In genomic region chr1:21521717-21522060, GRCh38 we compare ENCODE assay signal across 24 cellular contexts. TPM values are rescaled to one million over a fixed set of nuclear protein-coding genes. Genes with fewer than 3 reads are reported as not detected.
A peak's percentile ranks its signal among the peaks of the same experiment; 100 is the strongest.
DNase-seq lines count a peak whose midpoint lies in the region; ATAC-seq, FAIRE-seq and TF ChIP-seq lines count a peak whose summit lies in the region.
"Had no signal": no experiment of that assay in that cellular context is flagged by ENCODE, and none has a peak within 500 bp of the region (broad histone marks: within the 10 kb centered on the region; RNA-seq: fewer than 3 reads in every experiment).

No MANE protein-coding gene starts in this region.

- TF ChIP-seq EP300 in HepG2 (IDR thresholded peaks at IDR 0.05; ENCODE audit: low read depth in 2 of 2, low read length in 2 of 2) (no peak), HepG2 (CRISPR knock-in tag; IDR thresholded peaks at IDR 0.05; ENCODE audit: borderline replicate concordance) (no peak)

- H3K36me3 ChIP-seq in HepG2 (replicated peaks in 1 of 2; ENCODE audit: control insufficient read depth in 1 of 2, insufficient read depth in 2 of 2, low read length in 2 of 2) (no peaks in the 10 kb centered on the region), right lobe of liver (no peaks in the 10 kb centered on the region), IMR-90 (ENCODE audit: control insufficient read depth, insufficient read depth, low read length) (no peaks in the 10 kb centered on the region), OCI-LY3 (replicated peaks; ENCODE audit: low read depth, low read length) (no peaks in the 10 kb centered on the region), spleen (no peaks in the 10 kb centered on the region)
- H3K36me3 ChIP-seq: BE2C, BLaER1 had no signal

- H2BK5ac ChIP-seq in IMR-90 (ENCODE audit: low read depth, low read length, poor library complexity, severe bottlenecking), result no peak overlapping the region

- H2AFZ ChIP-seq in HepG2 (ENCODE audit: low read length) (no peak overlapping the region), IMR-90 (replicated peaks; ENCODE audit: low read length, poor library complexity) (no peak overlapping the region), OCI-LY3 (ENCODE audit: low read depth, low read length) (no peak overlapping the region)

- no peak for FAIRE-seq in HepG2 (lab: Jason Lieb, UNC)
- FAIRE-seq: D721Med, G401.6, GM12878, GM12892, GM19239 had no signal

- DNase-seq in HepG2 (ENCODE audit: low spot score) (no peak), right lobe of liver (no peak), IMR-90 (no peak), spleen (peak; percentile 20), right cardiac atrium (no peak), sciatic nerve (ENCODE audit: low spot score) (no peak)
- DNase-seq: ACHN; BE2C; Caco-2; Calu3; CD4-positive, alpha-beta T cell; CD8-positive, alpha-beta T cell; DMS79 treated with DMSO at 0.1 percent for 48 hours had no signal

- H4K20me1 ChIP-seq in HepG2 (ENCODE audit: insufficient read depth, low read length) (no peaks in the 10 kb centered on the region), IMR-90 (ENCODE audit: insufficient read depth, low read length) (no peaks in the 10 kb centered on the region; the same call in 1 of the 2 replicates), OCI-LY3 (ENCODE audit: insufficient read depth, low read length) (no peaks in the 10 kb centered on the region)
- H4K20me1 ChIP-seq: BLaER1 had no signal

- H3K18ac ChIP-seq in IMR-90 (ENCODE audit: low read depth, low read length), result no peak overlapping the region

- no peak overlapping the region for H4K8ac ChIP-seq in IMR-90 (ENCODE audit: low read depth in 2 of 2, low read length in 2 of 2)

- CTCF ChIA-PET in HepG2 (lab: Yijun Ruan, JAX; ENCODE audit: low intra/inter-chr PET ratio, low total read pairs) (no interaction called here), IMR-90 (lab: Yijun Ruan, JAX) (interaction anchor here (1.5 kb wide), 1 partner anchor 9 kb away, joined by 4 read pairs; no protein-coding TSS in a partner anchor)

- 68% methylated on average over 4 of the region's 4 CpGs for WGBS in HepG2 (ENCODE audit: low lambda C conversion rate)
- WGBS in right lobe of liver (ENCODE audit: insufficient coverage, low coverage, low lambda C conversion rate, missing lambda C conversion rate), result 94% methylated on average over 4 of the region's 4 CpGs
- WGBS in IMR-90 (ENCODE audit: extremely low coverage in 2 of 2, insufficient read length in 1 of 2), 2 experiments, result no CpG with 5 or more reads among the region's 4 CpGs
- 95 to 99% (median 96%) methylated on average over 4 of the region's 4 CpGs for WGBS in spleen, 5 donors
- WGBS in right cardiac atrium, result 97% methylated on average over 4 of the region's 4 CpGs

- POLR2A ChIA-PET in HepG2 (lab: Yijun Ruan, JAX), result no interaction called here
- POLR2A ChIA-PET in IMR-90 (lab: Charles Lee; ENCODE audit: unreplicated experiment), result no interaction called here

- H3K27ac ChIP-seq in HepG2 (ENCODE audit: extremely low read length, insufficient read depth, low read length), result no peak overlapping the region
- H3K27ac ChIP-seq in right lobe of liver, result no peak overlapping the region
- H3K27ac ChIP-seq in IMR-90 (ENCODE audit: insufficient read depth, low read length), result no peak overlapping the region
- peak overlapping the region; percentile 95 for H3K27ac ChIP-seq in OCI-LY3 (ENCODE audit: low read length)
- no peak overlapping the region for H3K27ac ChIP-seq in spleen
- no peak overlapping the region for H3K27ac ChIP-seq in right cardiac atrium (ENCODE audit: low read length)
- H3K27ac ChIP-seq: 22Rv1, BLaER1, C4-2B had no signal

- H3K4ac ChIP-seq in IMR-90 (ENCODE audit: low read depth, low read length), result no peak overlapping the region

- H2AK5ac ChIP-seq in IMR-90 (ENCODE audit: low read depth, low read length), result no peak overlapping the region

- intact Hi-C loops in HepG2 (cut with micrococcal nuclease; ENCODE audit: unreplicated experiment) (no loop called here), right lobe of liver (cut with DNase I) (no loop called here), IMR-90 (cut with micrococcal nuclease) (no loop called here), spleen (cut with DNase I; ENCODE audit: low total_unique reads) (no loop called here), right cardiac atrium (cut with DNase I) (no loop called here), sciatic nerve (cut with DNase I) (no loop called here)

- H3K9me3 ChIP-seq in HepG2 (ENCODE audit: low read length), result no peaks in the 10 kb centered on the region
- H3K9me3 ChIP-seq in right lobe of liver, result no peaks in the 10 kb centered on the region
- H3K9me3 ChIP-seq in IMR-90 (ENCODE audit: control insufficient read depth, insufficient read depth, low read length), result no peaks in the 10 kb centered on the region
- peaks cover 3% of the 10 kb centered on the region; the same call in 1 of the 2 replicates for H3K9me3 ChIP-seq in OCI-LY3 (ENCODE audit: insufficient read depth, low read length)
- no peaks in the 10 kb centered on the region for H3K9me3 ChIP-seq in spleen
- H3K9me3 ChIP-seq in right cardiac atrium (ENCODE audit: control insufficient read depth, low read length), result no peaks in the 10 kb centered on the region
- H3K9me3 ChIP-seq: BE2C, BLaER1, Caco-2 had no signal

- BruUV-seq in HepG2 (replicated peaks; lab: Mats Ljungman, UMichigan) (no TSS peak), IMR-90 (replicated peaks; lab: Mats Ljungman, UMichigan) (no TSS peak)

- H3K56ac ChIP-seq in IMR-90 (ENCODE audit: extremely low read depth, insufficient read depth, low read length), result no peak overlapping the region

- H3K27me3 ChIP-seq in HepG2 (ENCODE audit: control insufficient read depth in 1 of 2, insufficient read depth in 2 of 2, low read length in 2 of 2) (peaks cover 0 to 33% of the 10 kb centered on the region in 2 experiments; a peak in 1 of 5 replicates), right lobe of liver (no peaks in the 10 kb centered on the region), IMR-90 (ENCODE audit: control insufficient read depth, insufficient read depth, low read length) (no peaks in the 10 kb centered on the region; the same call in none of the 2 replicates), OCI-LY3 (ENCODE audit: low read depth, low read length) (no peaks in the 10 kb centered on the region), spleen (replicated peaks in 1 of 7) (no peaks in the 10 kb centered on the region), right cardiac atrium (ENCODE audit: control insufficient read depth, insufficient read depth) (no peaks in the 10 kb centered on the region)
- H3K27me3 ChIP-seq: BE2C, BLaER1 had no signal

- peaks cover 13% of the 10 kb centered on the region for H3K4me1 ChIP-seq in HepG2 (ENCODE audit: insufficient read depth, low read length)
- H3K4me1 ChIP-seq in right lobe of liver, result no peaks in the 10 kb centered on the region
- H3K4me1 ChIP-seq in IMR-90 (ENCODE audit: control insufficient read depth, insufficient read depth, low read length), result peaks cover 2% of the 10 kb centered on the region; the same call in 1 of the 2 replicates
- peaks cover 96% of the 10 kb centered on the region for H3K4me1 ChIP-seq in OCI-LY3 (ENCODE audit: low read length)
- peaks cover 12 to 83% (median 50%) of the 10 kb centered on the region in 6 donors for H3K4me1 ChIP-seq in spleen
- H3K4me1 ChIP-seq in right cardiac atrium (ENCODE audit: control insufficient read depth, insufficient read depth, low read length), result peaks cover 5% of the 10 kb centered on the region
- H3K4me1 ChIP-seq: BE2C, Caco-2 had no signal

- in situ Hi-C loops in HepG2 (cut with HindIII; ENCODE audit: extremely low pct_ligation_motif_present, low pct_unique_long_range_greater_than_20kb) (no loop called here), IMR-90 (cut with MboI; ENCODE audit: low sequenced_read_pairs) (no loop called here)

- no peak overlapping the region for H3K14ac ChIP-seq in IMR-90 (replicated peaks; ENCODE audit: low read depth, low read length)

- no peak overlapping the region for H4K5ac ChIP-seq in IMR-90 (ENCODE audit: low read depth, low read length)

- no peak overlapping the region for H2BK15ac ChIP-seq in IMR-90 (ENCODE audit: low read depth, low read length)

- H3K23ac ChIP-seq in IMR-90 (ENCODE audit: low read depth, low read length), result no peak overlapping the region

- H3K4me2 ChIP-seq in HepG2 (ENCODE audit: low read depth, low read length) (no peak overlapping the region), IMR-90 (ENCODE audit: low read depth, low read length) (no peak overlapping the region), OCI-LY3 (ENCODE audit: low read length) (peak overlapping the region; percentile 69)

- no peak for TF ChIP-seq POLR2A in HepG2 (IDR thresholded peaks at IDR 0.05; ENCODE audit: insufficient read depth in 1 of 2, low read depth in 2 of 2, low read length in 2 of 2)
- TF ChIP-seq POLR2A in right lobe of liver (IDR thresholded peaks at IDR 0.05), result no peak
- TF ChIP-seq POLR2A in IMR-90 (IDR thresholded peaks at IDR 0.05; ENCODE audit: low read depth, low read length), result no peak
- TF ChIP-seq POLR2A in spleen (IDR thresholded peaks at IDR 0.05), result no peak

- H3K9me1 ChIP-seq in IMR-90 (ENCODE audit: insufficient read depth, low read length), result no peaks in the 10 kb centered on the region

- TF ChIP-seq CTCF in HepG2 (CRISPR knock-in tag; IDR thresholded peaks at IDR 0.05) (no peak), right lobe of liver (IDR thresholded peaks at IDR 0.05) (no peak), IMR-90 (conservative IDR thresholded peaks at IDR 0.05; ENCODE audit: low read depth, low read length) (no peak), OCI-LY3 (IDR thresholded peaks at IDR 0.05; ENCODE audit: low read depth, low read length) (no peak), spleen (IDR thresholded peaks at IDR 0.05 in 8 of 11, conservative IDR thresholded peaks at IDR 0.05 in 3 of 11) (no peak)

- ATAC-seq in HepG2, result no peak
- no peak for ATAC-seq in right lobe of liver
- ATAC-seq in IMR-90 (ENCODE audit: low read depth), result no peak
- ATAC-seq in HG02588 (IDR thresholded peaks at IDR 0.05; ENCODE audit: unreplicated experiment), result no peak
- ATAC-seq in right cardiac atrium, result no peak
- no peak for ATAC-seq in sciatic nerve
- ATAC-seq: CD8-positive, alpha-beta T cell had no signal

- TF ChIP-seq RAD21 in HepG2 (CRISPR knock-in tag; IDR thresholded peaks at IDR 0.05) (no peak), IMR-90 (IDR thresholded peaks at IDR 0.05; ENCODE audit: low read length) (no peak)

- no peak overlapping the region for H2BK120ac ChIP-seq in IMR-90 (ENCODE audit: low read depth, low read length)

- no peak overlapping the region for H2BK20ac ChIP-seq in IMR-90 (ENCODE audit: low read depth, low read length)

- no peaks in the 10 kb centered on the region for H3K79me2 ChIP-seq in HepG2 (ENCODE audit: insufficient read depth, low read length)
- no peaks in the 10 kb centered on the region for H3K79me2 ChIP-seq in OCI-LY3 (ENCODE audit: low read length)

- no peak overlapping the region for H2AK9ac ChIP-seq in IMR-90 (replicated peaks; ENCODE audit: low read depth, low read length, poor library complexity)

- dilution Hi-C loops in IMR-90 (cut with HindIII; ENCODE audit: low sequenced_read_pairs, unreplicated experiment), result no loop called here

- no peaks in the 10 kb centered on the region for H3K79me1 ChIP-seq in IMR-90 (ENCODE audit: low read depth in 1 of 2, low read length in 2 of 2)

- H3K4me3 ChIP-seq in HepG2 (replicated peaks in 1 of 3; ENCODE audit: insufficient read depth in 1 of 3, low read depth in 2 of 3, low read length in 3 of 3), result no peak overlapping the region
- no peak overlapping the region for H3K4me3 ChIP-seq in right lobe of liver
- no peak overlapping the region for H3K4me3 ChIP-seq in IMR-90 (ENCODE audit: insufficient read depth, low read depth, low read length)
- H3K4me3 ChIP-seq in OCI-LY3 (ENCODE audit: low read length), result peak overlapping the region; percentile 19; the same call in 1 of the 2 replicates
- no peak overlapping the region for H3K4me3 ChIP-seq in spleen
- H3K4me3 ChIP-seq in right cardiac atrium (ENCODE audit: low read length), result no peak overlapping the region
- H3K4me3 ChIP-seq: BLaER1, GM12878 had no signal

- H3K9ac ChIP-seq in HepG2 (ENCODE audit: insufficient read depth, low read depth, low read length), result no peak overlapping the region
- no peak overlapping the region for H3K9ac ChIP-seq in IMR-90 (ENCODE audit: low read depth, low read length)
- H3K9ac ChIP-seq in OCI-LY3 (ENCODE audit: low read length), result peak overlapping the region; percentile 52; the same call in 1 of the 2 replicates
- H3K9ac ChIP-seq: BLaER1 had no signal

- H4K91ac ChIP-seq in IMR-90 (ENCODE audit: insufficient read depth, low read depth, low read length), result no peak overlapping the region

RNA-seq across cellular contexts. Expression of gene ALPL, which starts 12.5 kb away (rescaled TPM):
- total RNA-seq in HepG2 (2016; rRNA removed; fragmentation: Illumina TruSeq; extraction: Trizol), result not detected in 2 replicates
- total RNA-seq in HepG2 (2016; cell fraction: cytosol; rRNA removed; fragmentation: Illumina TruSeq; extraction: Trizol; ENCODE audit: low read depth), result not detected in 2 replicates
- total RNA-seq in HepG2 (2016; cell fraction: insoluble cytoplasmic fraction; rRNA removed; fragmentation: Illumina TruSeq; extraction: Trizol), result not detected in 2 replicates
- total RNA-seq in HepG2 (2016; cell fraction: membrane; rRNA removed; fragmentation: Illumina TruSeq; extraction: Trizol), result not detected in 2 replicates
- not detected in 2 replicates for total RNA-seq in HepG2 (2016; cell fraction: nucleus; rRNA removed; fragmentation: Illumina TruSeq; extraction: Trizol)
- 0.12 and 0.20 TPM in 2 replicates for polyA plus RNA-seq in HepG2 (2011; rRNA removed)
- 0.18 and 0.23 TPM in 2 replicates for polyA plus RNA-seq in HepG2 (2011; cell fraction: cytosol; rRNA removed)
- polyA plus RNA-seq in HepG2 (2011; cell fraction: nucleus; rRNA removed), result 0.17 and 0.27 TPM in 2 replicates
- polyA plus RNA-seq in HepG2 (2012), result not detected in 2 replicates
- 0.09 TPM in 1 of 2 replicates, not detected in the other for polyA plus RNA-seq in HepG2 (2016; cell fraction: cytosol; fragmentation: Illumina TruSeq; extraction: Trizol; ENCODE audit: low read depth)
- polyA plus RNA-seq in HepG2 (2016; cell fraction: insoluble cytoplasmic fraction; fragmentation: Illumina TruSeq; extraction: Trizol; ENCODE audit: low read depth), result not detected in 2 replicates
- polyA plus RNA-seq in HepG2 (2016; cell fraction: membrane; fragmentation: Illumina TruSeq; extraction: Trizol; ENCODE audit: low read depth), result 0.15 TPM in 1 of 2 replicates, not detected in the other
- 0.30 TPM in 1 of 2 replicates, not detected in the other for polyA plus RNA-seq in HepG2 (2016; cell fraction: nucleus; fragmentation: Illumina TruSeq; extraction: Trizol; ENCODE audit: insufficient read depth, low read depth)
- polyA minus RNA-seq in HepG2 (2011; rRNA and poly(A)+ RNA removed; ENCODE audit: low replicate concordance), result 1.3 TPM in 1 of 2 replicates, not detected in the other
- polyA minus RNA-seq in HepG2 (2011; cell fraction: cytosol; rRNA and poly(A)+ RNA removed), result not detected in 2 replicates
- polyA minus RNA-seq in HepG2 (2011; cell fraction: nucleus; rRNA and poly(A)+ RNA removed), result not detected in 2 replicates
- 10 to 100 TPM; 23.2 to 81.5 (median 48.1) TPM for total RNA-seq in right lobe of liver
- 0.54 and 0.56 TPM in 2 replicates for total RNA-seq in IMR-90 (2012; rRNA removed)
- polyA plus RNA-seq in IMR-90 (2012; rRNA removed), result 2.2 and 2.4 TPM in 2 replicates
- 1.4 and 4.4 TPM in 2 replicates for polyA plus RNA-seq in IMR-90 (2012; cell fraction: cytosol; rRNA removed)
- polyA plus RNA-seq in IMR-90 (2012; cell fraction: nucleus; rRNA removed; ENCODE audit: low replicate concordance), result 1.0 and 2.3 TPM in 2 replicates
- total RNA-seq in spleen, result 100 to 1,000 TPM in 3 of 7 donors, 10 to 100 TPM in 4; 43.7 to 222 (median 85.0) TPM
- 10 to 100 TPM; 19.5 to 30.8 (median 27.3) TPM for polyA plus RNA-seq in spleen
- 10 to 100 TPM; 10.1 to 32.1 (median 15.9) TPM for total RNA-seq in right cardiac atrium
- 14.1 TPM for polyA plus RNA-seq in right cardiac atrium
- total RNA-seq in sciatic nerve, result 14.6 TPM
- total RNA-seq: A172; CD4-positive, alpha-beta T cell; CD8-positive, alpha-beta T cell had no signal
